16 cellular contexts compared by ENCODE assay signal in genomic region chr5:133497608-133498348, GRCh38.
DNase-seq lines count a peak whose midpoint lies in the region; ATAC-seq and TF ChIP-seq lines count a peak whose summit lies in the region.
"Had no signal": no experiment of that assay in that cellular context is flagged by ENCODE, and none has a peak within 500 bp of the region (broad histone marks: within the 10 kb centered on the region; RNA-seq: fewer than 3 reads in every experiment).

No MANE protein-coding gene starts in this region.

- no peak for ATAC-seq in HG02840 (IDR thresholded peaks at IDR 0.05; ENCODE audit: low FRiP score, unreplicated experiment)
- ATAC-seq: CD8-positive, alpha-beta T cell had no signal

- peaks cover 3% of the 10 kb centered on the region for H3K27me3 Mint-ChIP-seq in activated T-helper 2 cell treated with anti-CD3 and anti-CD28 coated beads, Interferon-gamma antibody, Interleukin-2, Interleukin-4, amounts not matched to agents 10 μg/mL and 5 μg/mL and 100 μg/mL, durations not matched to agents 14 hours and 24 hours and 36 hours (ENCODE audit: low read depth)

- CTCF ChIA-PET in OCI-LY7 (lab: Charles Lee; ENCODE audit: unreplicated experiment) = no interaction called here

- H4K91ac ChIP-seq in neuronal stem cell (ENCODE audit: low read depth, low read length, poor library complexity) = no peak overlapping the region

- no peak overlapping the region for H3K23ac ChIP-seq in neuronal stem cell (ENCODE audit: low read depth, low read length, poor library complexity)

- H2BK5ac ChIP-seq in neuronal stem cell (ENCODE audit: low read length) = no peak overlapping the region

- no CpG with 5 or more reads among the region's 6 CpGs for WGBS in neuronal stem cell (ENCODE audit: extremely low coverage in 2 of 2, insufficient read length in 2 of 2, insufficient replicate concordance in 1 of 2), 2 donors

- H3K18ac ChIP-seq in neuronal stem cell (ENCODE audit: low read length) = no peak overlapping the region

- H3K4me3 Mint-ChIP-seq in activated T-helper 2 cell treated with anti-CD3 and anti-CD28 coated beads, Interferon-gamma antibody, Interleukin-2, Interleukin-4, amounts not matched to agents 10 μg/mL and 5 μg/mL and 100 μg/mL, durations not matched to agents 14 hours and 24 hours and 36 hours (ENCODE audit: low read depth) = no peak overlapping the region
- H3K4me3 Mint-ChIP-seq: B cell; CD8-positive, alpha-beta T cell had no signal

- H3K36me3 ChIP-seq in neuronal stem cell (replicated peaks in 1 of 2; ENCODE audit: control insufficient read depth in 2 of 2, insufficient read depth in 2 of 2, low read length in 2 of 2) (no peaks in the 10 kb centered on the region), OCI-LY7 (ENCODE audit: insufficient read depth, low read length) (no peaks in the 10 kb centered on the region)
- H3K36me3 ChIP-seq: BLaER1 treated with 17β-estradiol and CSF1 and Interleukin-3, amounts not matched to agents 10 nM and 100 nM; HAP-1 had no signal

- no peaks in the 10 kb centered on the region for H3K9me2 ChIP-seq in OCI-LY7 (ENCODE audit: insufficient read depth, low read length)

- TF ChIP-seq CTCF in OCI-LY7 (conservative IDR thresholded peaks at IDR 0.05; ENCODE audit: low read length) = no peak

- H3K4me1 ChIP-seq in neuronal stem cell (ENCODE audit: control insufficient read depth in 2 of 2, insufficient read depth in 1 of 2, low read depth in 1 of 2, low read length in 2 of 2) = no peaks in the 10 kb centered on the region
- H3K4me1 ChIP-seq in OCI-LY7 (ENCODE audit: insufficient read depth, low read length, poor library complexity, severe bottlenecking) = no peaks in the 10 kb centered on the region
- H3K4me1 ChIP-seq: BLaER1 treated with 17β-estradiol and CSF1 and Interleukin-3, amounts not matched to agents 10 nM and 100 nM; HAP-1 had no signal

- H3K4ac ChIP-seq in neuronal stem cell (ENCODE audit: low read length) = no peak overlapping the region

- POLR2A ChIA-PET in OCI-LY7 (lab: Charles Lee) = no interaction called here

- H3K14ac ChIP-seq in neuronal stem cell (ENCODE audit: low read length) = no peak overlapping the region

- BruUV-seq in OCI-LY7 (replicated peaks; lab: Mats Ljungman, UMichigan) = no TSS peak

- H4K20me1 ChIP-seq in OCI-LY7 (ENCODE audit: insufficient read depth, low read length) = no peaks in the 10 kb centered on the region
- H4K20me1 ChIP-seq: BLaER1 treated with 17β-estradiol and CSF1 and Interleukin-3, amounts not matched to agents 10 nM and 100 nM had no signal

- H2AFZ ChIP-seq in neuronal stem cell (ENCODE audit: low read length) (no peak overlapping the region), OCI-LY7 (ENCODE audit: low read length) (no peak overlapping the region)
- H2AFZ ChIP-seq: GM23248 had no signal

- H3K4me3 ChIP-seq in neuronal stem cell (ENCODE audit: low read length in 2 of 2) (no peak overlapping the region), OCI-LY7 (ENCODE audit: low read depth, low read length, poor library complexity, severe bottlenecking) (no peak overlapping the region)
- H3K4me3 ChIP-seq: BLaER1 treated with 17β-estradiol and CSF1 and Interleukin-3, amounts not matched to agents 10 nM and 100 nM; GM23248; HAP-1 had no signal

- H3K27ac Mint-ChIP-seq in activated T-helper 2 cell treated with anti-CD3 and anti-CD28 coated beads, Interferon-gamma antibody, Interleukin-2, Interleukin-4, amounts not matched to agents 10 μg/mL and 5 μg/mL and 100 μg/mL, durations not matched to agents 14 hours and 24 hours and 36 hours = peak overlapping the region; percentile 83
- H3K27ac Mint-ChIP-seq: B cell; CD8-positive, alpha-beta T cell had no signal

- H3K27ac ChIP-seq in caudate nucleus (ENCODE audit: low read depth, low read length) (peak overlapping the region; percentile 91), neuronal stem cell (replicated peaks; ENCODE audit: low read length) (no peak overlapping the region), temporal lobe (ENCODE audit: low read depth, low read length) (peak overlapping the region; percentile 13), OCI-LY7 (ENCODE audit: low read depth, low read length, poor library complexity, severe bottlenecking) (no peak overlapping the region)
- H3K27ac ChIP-seq: BLaER1 treated with 17β-estradiol and CSF1 and Interleukin-3, amounts not matched to agents 10 nM and 100 nM; GM23248; HL-60 had no signal

- H3K36me3 Mint-ChIP-seq in activated T-helper 2 cell treated with anti-CD3 and anti-CD28 coated beads, Interferon-gamma antibody, Interleukin-2, Interleukin-4, amounts not matched to agents 10 μg/mL and 5 μg/mL and 100 μg/mL, durations not matched to agents 14 hours and 24 hours and 36 hours (ENCODE audit: low read depth) = no peaks in the 10 kb centered on the region
- H3K36me3 Mint-ChIP-seq: CD8-positive, alpha-beta T cell had no signal

- H3K79me1 ChIP-seq in neuronal stem cell (ENCODE audit: low read depth, low read length) = no peaks in the 10 kb centered on the region

- H2BK15ac ChIP-seq in neuronal stem cell (ENCODE audit: low read length) = no peak overlapping the region

- no peak overlapping the region for H2BK12ac ChIP-seq in neuronal stem cell (ENCODE audit: low read length)

- peaks cover 18% of the 10 kb centered on the region for H3K4me1 Mint-ChIP-seq in activated T-helper 2 cell treated with anti-CD3 and anti-CD28 coated beads, Interferon-gamma antibody, Interleukin-2, Interleukin-4, amounts not matched to agents 10 μg/mL and 5 μg/mL and 100 μg/mL, durations not matched to agents 14 hours and 24 hours and 36 hours (ENCODE audit: low read depth)
- H3K4me1 Mint-ChIP-seq: B cell had no signal

- peak overlapping the region; percentile 36 for H3K9ac ChIP-seq in neuronal stem cell (ENCODE audit: low read depth, low read length, poor library complexity)
- H3K9ac ChIP-seq: BLaER1 treated with 17β-estradiol and CSF1 and Interleukin-3, amounts not matched to agents 10 nM and 100 nM; GM23248 had no signal

- peaks cover 0 to 3% (median 0%) of the 10 kb centered on the region in 3 experiments for H3K27me3 ChIP-seq in neuronal stem cell (ENCODE audit: control insufficient read depth in 3 of 3, insufficient read depth in 3 of 3, low read depth in 1 of 3, low read length in 3 of 3)
- H3K27me3 ChIP-seq: BLaER1 treated with 17β-estradiol and CSF1 and Interleukin-3, amounts not matched to agents 10 nM and 100 nM had no signal

- no peak for DNase-seq in activated T-helper 2 cell treated with anti-CD3 and anti-CD28 coated beads, Interferon-gamma antibody, Interleukin-2, Interleukin-4, amounts not matched to agents 10 μg/mL and 5 μg/mL and 100 μg/mL, durations not matched to agents 14 hours and 24 hours and 36 hours (ENCODE audit: low spot score)
- peak in 13 of 61 donors; percentile 10 to 65 (median 33) for DNase-seq in caudate nucleus (lab: John Stamatoyannopoulos, UW)
- DNase-seq in neuronal stem cell (ENCODE audit: low spot score) = no peak
- DNase-seq in glomerular visceral epithelial cell (ENCODE audit: extremely low spot score) = no peak
- no peak for DNase-seq in OCI-LY7 (ENCODE audit: low spot score)
- DNase-seq: Calu3; CD8-positive, alpha-beta T cell; DMS79 treated with DMSO at 0.1 percent for 48 hours; GF-D8; GM23248 had no signal

- H3K9me3 ChIP-seq in neuronal stem cell (replicated peaks in 1 of 2; ENCODE audit: control insufficient read depth in 2 of 2, insufficient read depth in 1 of 2, low read depth in 1 of 2, low read length in 2 of 2) (no peaks in the 10 kb centered on the region), OCI-LY7 (ENCODE audit: low read length) (no peaks in the 10 kb centered on the region)
- H3K9me3 ChIP-seq: HAP-1 had no signal

- no peak overlapping the region for H4K8ac ChIP-seq in neuronal stem cell (ENCODE audit: low read depth, low read length)

- no peaks in the 10 kb centered on the region for H3K79me2 ChIP-seq in OCI-LY7 (ENCODE audit: insufficient read depth, low read depth, low read length)

- intact Hi-C loops in activated T-helper 2 cell treated with anti-CD3 and anti-CD28 coated beads, Interferon-gamma antibody, Interleukin-2, Interleukin-4, amounts not matched to agents 10 μg/mL and 5 μg/mL and 100 μg/mL, durations not matched to agents 14 hours and 24 hours and 36 hours (cut with micrococcal nuclease) = loop anchor here (5.0 kb wide), 1 partner anchor 35 kb away; no protein-coding TSS in a partner anchor
- intact Hi-C loops in OCI-LY7 (cut with micrococcal nuclease; ENCODE audit: unreplicated experiment) = no loop called here

- no peak overlapping the region for H2AK5ac ChIP-seq in neuronal stem cell (ENCODE audit: low read depth, low read length)

- H2BK120ac ChIP-seq in neuronal stem cell (ENCODE audit: low read depth, low read length) = no peak overlapping the region

- H3K4me2 ChIP-seq in neuronal stem cell (ENCODE audit: insufficient read depth, low read length, poor library complexity, severe bottlenecking) = no peak overlapping the region
- H3K4me2 ChIP-seq in OCI-LY7 (ENCODE audit: low read length) = no peak overlapping the region
- H3K4me2 ChIP-seq: BLaER1 treated with 17β-estradiol and CSF1 and Interleukin-3, amounts not matched to agents 10 nM and 100 nM had no signal

- H3K9me3 Mint-ChIP-seq in activated T-helper 2 cell treated with anti-CD3 and anti-CD28 coated beads, Interferon-gamma antibody, Interleukin-2, Interleukin-4, amounts not matched to agents 10 μg/mL and 5 μg/mL and 100 μg/mL, durations not matched to agents 14 hours and 24 hours and 36 hours = no peaks in the 10 kb centered on the region
- H3K9me3 Mint-ChIP-seq: CD8-positive, alpha-beta T cell had no signal

Comparison
In these comparisons a context has a peak if more than half of its experiments do, and no peak if none do; other contexts are left out.
1. H3K27ac ChIP-seq: peak in caudate nucleus (single experiment) and temporal lobe (single experiment); none in neuronal stem cell (single experiment) and OCI-LY7 (single experiment).